In genomic region chr3:48997102-48997637, GRCh38 we compare ENCODE assay signal across 2 cellular contexts.
TF ChIP-seq lines count a peak whose summit lies in the region.

No MANE protein-coding gene starts in this region.

TF ChIP-seq in SK-N-SH, 30 proteins besides CTCF, POLR2A, EP300 and RAD21:
- TF ChIP-seq REST (IDR thresholded peaks at IDR 0.05; ENCODE audit: low read depth, low read length) (no peak), SIN3A (IDR thresholded peaks at IDR 0.05; ENCODE audit: borderline replicate concordance, low read depth, low read length) (no peak), FOXJ3 (CRISPR knock-in tag; IDR thresholded peaks at IDR 0.05) (no peak)

TF ChIP-seq in SK-N-SH treated with all-trans-retinoic acid at 6 μM for 48 hours, 23 proteins besides CTCF, POLR2A, EP300 and RAD21 (continued from another document):
- TF ChIP-seq CREB5 (CRISPR knock-in tag; IDR thresholded peaks at IDR 0.05; ENCODE audit: low read depth) (no peak), ISL1 (CRISPR knock-in tag; IDR thresholded peaks at IDR 0.05) (no peak), ZNF565 (CRISPR knock-in tag; conservative IDR thresholded peaks at IDR 0.05; ENCODE audit: low read depth) (no peak), ZNF8 (CRISPR knock-in tag; IDR thresholded peaks at IDR 0.05) (no peak), OSR1 (CRISPR knock-in tag; IDR thresholded peaks at IDR 0.05) (no peak), ZC3H10 (CRISPR knock-in tag; IDR thresholded peaks at IDR 0.05) (no peak)
